8 cellular contexts compared by ENCODE assay signal in genomic region chr17:60677308-60678117, GRCh38. TPM values are rescaled to one million over a fixed set of nuclear protein-coding genes. Genes with fewer than 3 reads are reported as not detected.
DNase-seq lines count a peak whose midpoint lies in the region; ATAC-seq and TF ChIP-seq lines count a peak whose summit lies in the region.

Gene BCAS3 (plus strand): TSS chr17:60677851.

- H3K4me3 ChIP-seq in duodenal mucosa (ENCODE audit: low read depth in 1 of 2, low read length in 2 of 2), result peak within 1 kb of the TSS; percentile 88 to 89
- H3K4me3 ChIP-seq in right lobe of liver, result peak within 1 kb of the TSS; percentile 74 to 89 (median 89)

- ATAC-seq in GM19395 (IDR thresholded peaks at IDR 0.05; ENCODE audit: unreplicated experiment), result peak; percentile 98
- peak; percentile 97 for ATAC-seq in HG03565 (IDR thresholded peaks at IDR 0.05; ENCODE audit: unreplicated experiment)
- ATAC-seq in right lobe of liver, result peak; percentile 95 to 98 (median 96)

- TF ChIP-seq CTCF in C4-2B (conservative IDR thresholded peaks at IDR 0.05) (no peak), right lobe of liver (IDR thresholded peaks at IDR 0.05) (no peak)

- TF ChIP-seq POLR2A in right lobe of liver (IDR thresholded peaks at IDR 0.05), result peak; percentile 85

- DNase-seq in NCI-H774 (lab: John Stamatoyannopoulos, UW), result peak; percentile 98
- DNase-seq in activated CD4-positive, alpha-beta T cell treated with anti-CD3 and anti-CD28 coated beads, Interleukin-2, amount 50 U/mL, for 4 hours, result peak; percentile 96
- DNase-seq in right lobe of liver, result peak; percentile 97 to 99 (median 99)
- peak; percentile 87 to 97 for DNase-seq in stimulated activated CD4-positive, alpha-beta T cell treated with anti-CD3 and anti-CD28 coated beads, Interleukin-4, amount 100 ng/mL, for 4 hours

- H3K9me3 ChIP-seq in duodenal mucosa (ENCODE audit: control insufficient read depth in 1 of 2, low read length in 2 of 2), result peaks cover 0 to 3% of the 10 kb centered on the region in 2 donors
- no peaks in the 10 kb centered on the region for H3K9me3 ChIP-seq in right lobe of liver

- H3K27me3 ChIP-seq in duodenal mucosa (ENCODE audit: control insufficient read depth in 1 of 2, insufficient read depth in 2 of 2, low read length in 2 of 2) (no peaks in the 10 kb centered on the region), right lobe of liver (no peaks in the 10 kb centered on the region)

- WGBS in right lobe of liver (ENCODE audit: insufficient coverage, low coverage, low lambda C conversion rate, missing lambda C conversion rate), result 0% methylated on average over 32 of the region's 51 CpGs

- H3K27ac ChIP-seq in C4-2B (peak within 1 kb of the TSS; percentile 54), duodenal mucosa (ENCODE audit: low read depth, low read length) (no peak within 1 kb of the TSS), right lobe of liver (peak within 1 kb of the TSS; percentile 40 to 82 (median 81))

- H3K36me3 ChIP-seq in duodenal mucosa (ENCODE audit: control insufficient read depth in 1 of 2, insufficient read depth in 2 of 2, low read length in 2 of 2), result peaks cover 0 to 2% of the 10 kb centered on the region in 2 donors
- H3K36me3 ChIP-seq in right lobe of liver, result peaks cover 0 to 5% (median 0%) of the 10 kb centered on the region in 4 donors

- peaks cover 3 to 4% of the 10 kb centered on the region in 2 donors for H3K4me1 ChIP-seq in duodenal mucosa (ENCODE audit: control insufficient read depth in 1 of 2, insufficient read depth in 2 of 2, low read length in 2 of 2)
- peaks cover 0 to 3% (median 0%) of the 10 kb centered on the region in 4 donors for H3K4me1 ChIP-seq in right lobe of liver

- H3K9ac ChIP-seq in duodenal mucosa (ENCODE audit: low read depth in 1 of 2, low read length in 2 of 2), result peak within 1 kb of the TSS; percentile 71 to 83

- intact Hi-C loops in right lobe of liver (cut with DNase I), result no loop called here

RNA-seq across cellular contexts. Expression of gene BCAS3, which starts in this region (rescaled TPM):
- 10 to 100 TPM in 5 of 6 experiments, 1 to 10 TPM in 1; 9.2 to 22.1 (median 14.2) TPM for total RNA-seq in right lobe of liver
